7 cellular contexts compared by ENCODE assay signal in genomic region chr16:32915346-32915745, GRCh38.
A peak's percentile ranks its signal among the peaks of the same experiment; 100 is the strongest.
DNase-seq lines count a peak whose midpoint lies in the region; ATAC-seq and TF ChIP-seq lines count a peak whose summit lies in the region.
"Not testable (repeated sequence)": the region's sequence is repeated elsewhere in the genome, so short reads cannot be mapped to it uniquely, and the experiment has no call there.

No MANE protein-coding gene starts in this region.

- intact Hi-C loops in Panc1 (cut with micrococcal nuclease; ENCODE audit: unreplicated experiment); MCF 10A (cut with micrococcal nuclease); cardiac septum (cut with DNase I); posterior vena cava (cut with DNase I): not testable (repeated sequence)

- not testable (repeated sequence) for H3K79me2 ChIP-seq in Loucy (ENCODE audit: insufficient read depth, low read length)

- not testable (repeated sequence) for H3K36me3 ChIP-seq in BE2C; Loucy (ENCODE audit: insufficient read depth, low read length); Panc1 (ENCODE audit: control insufficient read depth, insufficient read depth, low read length)

- CTCF ChIA-PET in Panc1 (lab: Charles Lee); MCF 10A (lab: Yijun Ruan, JAX): not testable (repeated sequence)

- H3F3A ChIP-seq in Loucy (ENCODE audit: low read depth), result not testable (repeated sequence)

- H3K9me2 ChIP-seq in Loucy (replicated peaks; ENCODE audit: low read depth, low read length), result not testable (repeated sequence)

- not testable (repeated sequence) for H3K4me3 Mint-ChIP-seq in HFFc6; MCF 10A (ENCODE audit: unreplicated experiment)

- H2AFZ ChIP-seq in Loucy (ENCODE audit: low read length), result not testable (repeated sequence)

- H3K27me3 Mint-ChIP-seq in HFFc6 (ENCODE audit: insufficient read depth); MCF 10A (ENCODE audit: insufficient read depth, unreplicated experiment): not testable (repeated sequence)

- H3K4me2 ChIP-seq in Loucy (ENCODE audit: low read depth, low read length, poor library complexity, severe bottlenecking), result not testable (repeated sequence)

- DNase-seq in BE2C; HFFc6; Panc1 (ENCODE audit: low read depth, low spot score); MCF 10A (ENCODE audit: unreplicated experiment): not testable (repeated sequence)
- peak; percentile 43 for DNase-seq in cardiac septum (ENCODE audit: low spot score)
- peak; percentile 7 for DNase-seq in posterior vena cava (ENCODE audit: low spot score)

- not testable (repeated sequence) for H4K20me1 ChIP-seq in Loucy (ENCODE audit: insufficient read depth, low read length, poor library complexity, severe bottlenecking)

- TF ChIP-seq CTCF in BE2C (IDR thresholded peaks at IDR 0.05; ENCODE audit: low read depth, low read length), result 0 out of 2 replicates have a peak, but pooled peaks have one; percentile 3
- peak; percentile 12; the same call in 1 of the 2 replicates for TF ChIP-seq CTCF in HFFc6 (IDR thresholded peaks at IDR 0.05)
- TF ChIP-seq CTCF in Loucy (conservative IDR thresholded peaks at IDR 0.05; ENCODE audit: low read length), result peak; percentile 25; the same call in 1 of the 2 replicates
- TF ChIP-seq CTCF in Panc1 (IDR thresholded peaks at IDR 0.05), result peak; percentile 82
- TF ChIP-seq CTCF in MCF 10A (IDR thresholded peaks at IDR 0.05; ENCODE audit: unreplicated experiment), result not testable (repeated sequence)

- not testable (repeated sequence) for H3K36me3 Mint-ChIP-seq in HFFc6 (ENCODE audit: low read depth); MCF 10A (ENCODE audit: insufficient read depth, unreplicated experiment)

- in situ Hi-C loops in Panc1 (cut with HindIII; ENCODE audit: low pct_unique_long_range_greater_than_20kb, low sequenced_read_pairs), result not testable (repeated sequence)

- H3K4me1 ChIP-seq in BE2C; Loucy (ENCODE audit: insufficient read depth, low read length, poor library complexity, severe bottlenecking); Panc1 (ENCODE audit: control insufficient read depth, insufficient read depth, low read length): not testable (repeated sequence)

- not testable (repeated sequence) for H3K27me3 ChIP-seq in BE2C; Loucy (ENCODE audit: insufficient read depth, low read length, poor library complexity, severe bottlenecking); Panc1 (ENCODE audit: control insufficient read depth, insufficient read depth, low read length)

- POLR2A ChIA-PET in Panc1 (lab: Charles Lee); MCF 10A (lab: Yijun Ruan, JAX): not testable (repeated sequence)

- not testable (repeated sequence) for ATAC-seq in Panc1

- BruUV-seq in Panc1 (replicated peaks; lab: Mats Ljungman, UMichigan); MCF 10A (replicated peaks; lab: Mats Ljungman, UMichigan): not testable (repeated sequence)

- not testable (repeated sequence) for H3K4me1 Mint-ChIP-seq in HFFc6 (ENCODE audit: low read depth); MCF 10A (ENCODE audit: insufficient read depth, unreplicated experiment)

- H3K9ac ChIP-seq in Loucy (ENCODE audit: low read depth, low read length, poor library complexity, severe bottlenecking), result not testable (repeated sequence)

- H3K27ac ChIP-seq in Panc1 (ENCODE audit: low read length), result not testable (repeated sequence)

- not testable (repeated sequence) for H3K4me3 ChIP-seq in BE2C (ENCODE audit: low read depth, low read length); Loucy (ENCODE audit: low read length, poor library complexity, severe bottlenecking); Panc1 (ENCODE audit: low read depth in 2 of 2, low read length in 2 of 2)

- not testable (repeated sequence) for H3K27ac Mint-ChIP-seq in HFFc6
- H3K27ac Mint-ChIP-seq in MCF 10A (ENCODE audit: low read depth, unreplicated experiment), result peak overlapping the region; percentile 54

- not testable (repeated sequence) for H3K9me3 Mint-ChIP-seq in HFFc6
- peaks cover 13% of the 10 kb centered on the region for H3K9me3 Mint-ChIP-seq in MCF 10A (ENCODE audit: unreplicated experiment)

- H3K9me3 ChIP-seq in BE2C; Loucy (ENCODE audit: insufficient read depth, low read depth, low read length); Panc1 (ENCODE audit: control insufficient read depth, insufficient read depth, low read depth, low read length): not testable (repeated sequence)
